ENCODE assay signal across 32 cellular contexts in genomic region chr6:41691426-41692079, GRCh38. TPM values are rescaled to one million over a fixed set of nuclear protein-coding genes. Genes with fewer than 3 reads are reported as not detected.
DNase-seq lines count a peak whose midpoint lies in the region; ATAC-seq, FAIRE-seq and TF ChIP-seq lines count a peak whose summit lies in the region.
"Had no signal": no experiment of that assay in that cellular context is flagged by ENCODE, and none has a peak within 500 bp of the region (broad histone marks: within the 10 kb centered on the region; RNA-seq: fewer than 3 reads in every experiment).

No MANE protein-coding gene starts in this region.

- TF ChIP-seq CTCF in activated B cell treated with CpG ODN at 0.5 μM for 24 hours (IDR thresholded peaks at IDR 0.05) (no peak), spleen (IDR thresholded peaks at IDR 0.05 in 8 of 11, conservative IDR thresholded peaks at IDR 0.05 in 3 of 11) (no peak)

- no peaks in the 10 kb centered on the region for H3K9me3 ChIP-seq in spleen
- H3K9me3 ChIP-seq: BLaER1 treated with 17β-estradiol and CSF1 and Interleukin-3, amounts not matched to agents 10 nM and 100 nM; heart right ventricle; testis; vagina had no signal

- CTCF ChIA-PET in activated B cell treated with CpG ODN at 0.5 μM for 24 hours (lab: Charles Lee): interaction anchor here (3.4 to 5.7 kb wide), 2 partner anchors 7 to 14 kb away, joined by 12 to 32 read pairs; no protein-coding TSS in a partner anchor

- POLR2A ChIA-PET in activated B cell treated with CpG ODN at 0.5 μM for 24 hours (lab: Charles Lee): interaction anchor here (1.3 to 6.4 kb wide), 2 partner anchors 14 to 42 kb away, joined by 4 to 58 read pairs; no protein-coding TSS in a partner anchor

- ATAC-seq in activated B cell treated with CpG ODN at 0.5 μM for 24 hours (ENCODE audit: low read depth): no peak
- ATAC-seq: activated CD8-positive, alpha-beta T cell treated with anti-CD3 and anti-CD28 coated beads, Interleukin-2, amount 10 ng/mL, durations not matched to agents 7 days and 5 days; heart right ventricle had no signal

- no peak overlapping the region for H3K4me3 ChIP-seq in spleen
- H3K4me3 ChIP-seq: BLaER1 treated with 17β-estradiol and CSF1 and Interleukin-3, amounts not matched to agents 10 nM and 100 nM; cardiac muscle cell; heart right ventricle; smooth muscle cell; testis; vagina had no signal

- no peak for TF ChIP-seq POLR2A in spleen (IDR thresholded peaks at IDR 0.05)

- H3K4me3 Mint-ChIP-seq in activated B cell treated with CpG ODN at 0.5 μM for 24 hours (no peak overlapping the region), immature natural killer cell (no peak overlapping the region)
- H3K4me3 Mint-ChIP-seq: activated CD8-positive, alpha-beta T cell treated with anti-CD3 and anti-CD28 coated beads, Interleukin-2, amount 10 ng/mL, durations not matched to agents 7 days and 5 days had no signal

- WGBS in spleen, 5 donors: 82 to 93% (median 87%) methylated on average over 8 of the region's 8 CpGs

- H3K36me3 ChIP-seq in spleen: peaks cover 0 to 66% (median 45%) of the 10 kb centered on the region in 6 donors
- H3K36me3 ChIP-seq: cardiac muscle cell had no signal

- peak; percentile 54 for DNase-seq in ELF-1 (ENCODE audit: low read depth, low spot score)
- no peak for DNase-seq in activated B cell treated with CpG ODN at 0.5 μM for 24 hours
- DNase-seq in immature natural killer cell: no peak
- peak; percentile 17 for DNase-seq in spleen
- DNase-seq in urothelium cell line (ENCODE audit: low spot score): no peak
- DNase-seq in activated CD4-positive, CD25-positive, alpha-beta regulatory T cell (lab: John Stamatoyannopoulos, UW): no peak
- DNase-seq in epidermal melanocyte (ENCODE audit: insufficient read length, low spot score): no peak
- DNase-seq in DMS53 (lab: John Stamatoyannopoulos, UW): no peak
- DNase-seq: activated CD4-positive, CD25-positive, alpha-beta regulatory T cell treated with anti-CD3 and anti-CD28 coated beads, Interleukin-2, amount 50 U/mL, for 72 hours; activated CD8-positive, alpha-beta T cell treated with anti-CD3 and anti-CD28 coated beads, Interleukin-2, amount 10 ng/mL, durations not matched to agents 7 days and 5 days; activated T-cell treated with anti-CD3 and anti-CD28 coated beads for 4 hours; amniotic stem cell; dermis blood vessel endothelial cell; EL; HCEC 1CT; heart right ventricle; naive B cell; NCI-H1092 treated with DMSO at 0.1 percent for 48 hours; NCI-H1930; NCI-H69; retina; T-helper 9 cell; testis had no signal

- H3K27me3 Mint-ChIP-seq in activated B cell treated with CpG ODN at 0.5 μM for 24 hours (no peaks in the 10 kb centered on the region), immature natural killer cell (ENCODE audit: low read depth in 3 of 3) (peaks cover 0 to 4% (median 1%) of the 10 kb centered on the region in 3 donors)
- H3K27me3 Mint-ChIP-seq: naive B cell had no signal

- intact Hi-C loops in activated B cell treated with CpG ODN at 0.5 μM for 24 hours (cut with micrococcal nuclease) (no loop called here), spleen (cut with DNase I; ENCODE audit: low total_unique reads) (no loop called here)

- H3K4me1 Mint-ChIP-seq in activated B cell treated with CpG ODN at 0.5 μM for 24 hours (peaks cover 39% of the 10 kb centered on the region), immature natural killer cell (peaks cover 7 to 32% of the 10 kb centered on the region in 2 donors)

- peak overlapping the region; percentile 75 for H3K27ac Mint-ChIP-seq in activated B cell treated with CpG ODN at 0.5 μM for 24 hours
- H3K27ac Mint-ChIP-seq in immature natural killer cell: peak overlapping the region in 4 of 6 donors; percentile 7 to 55 (median 33)
- H3K27ac Mint-ChIP-seq: activated CD8-positive, alpha-beta T cell treated with anti-CD3 and anti-CD28 coated beads, Interleukin-2, amount 10 ng/mL, durations not matched to agents 7 days and 5 days had no signal

- H3K27ac ChIP-seq in spleen: no peak overlapping the region
- H3K27ac ChIP-seq: cardiac muscle cell, epithelial cell of prostate, heart right ventricle, HL-60, testis, vagina had no signal

- H3K9me3 Mint-ChIP-seq in activated B cell treated with CpG ODN at 0.5 μM for 24 hours (no peaks in the 10 kb centered on the region), immature natural killer cell (no peaks in the 10 kb centered on the region)
- H3K9me3 Mint-ChIP-seq: naive B cell had no signal

- peaks cover 0 to 39% (median 14%) of the 10 kb centered on the region in 6 donors for H3K4me1 ChIP-seq in spleen
- H3K4me1 ChIP-seq: testis had no signal

- FAIRE-seq in urothelium cell line (lab: Jason Lieb, UNC): no peak
- FAIRE-seq: D721Med, GM19239 had no signal

- H3K36me3 Mint-ChIP-seq in activated B cell treated with CpG ODN at 0.5 μM for 24 hours (ENCODE audit: low read depth) (peaks cover 68% of the 10 kb centered on the region), immature natural killer cell (peaks cover 0 to 10% (median 0%) of the 10 kb centered on the region in 3 donors)

- H3K27me3 ChIP-seq in spleen (replicated peaks in 1 of 7): no peaks in the 10 kb centered on the region
- H3K27me3 ChIP-seq: BLaER1 treated with 17β-estradiol and CSF1 and Interleukin-3, amounts not matched to agents 10 nM and 100 nM; cardiac muscle cell; heart right ventricle; testis; vagina had no signal

RNA-seq across cellular contexts. Expression of gene TFEB, which starts 43.9 kb away (rescaled TPM):
- total RNA-seq in activated B cell treated with CpG ODN at 0.5 μM for 24 hours (203 and 205 TPM in 2 replicates), spleen (10 to 100 TPM; 55.9 to 80.8 (median 75.3) TPM)
- polyA plus RNA-seq in immature natural killer cell (10 to 100 TPM; 18.9 to 62.3 (median 23.9) TPM), spleen (100 to 1,000 TPM in 1 of 3 donors, 10 to 100 TPM in 2; 83.5 to 150 (median 97.4) TPM)

RNA-seq across cellular contexts. Expression of gene MDFI, which starts 53.3 kb away (rescaled TPM):
- total RNA-seq in activated B cell treated with CpG ODN at 0.5 μM for 24 hours: not detected in 2 replicates
- not detected for polyA plus RNA-seq in immature natural killer cell
- total RNA-seq in spleen: under 1 TPM in 2 of 7 donors, not detected in 5; 0.47 to 0.82 TPM
- polyA plus RNA-seq in spleen: under 1 TPM; 0.28 to 0.68 (median 0.35) TPM
- total RNA-seq: activated CD8-positive, alpha-beta T cell treated with anti-CD3 and anti-CD28 coated beads, Interleukin-2, amount 10 ng/mL, durations not matched to agents 7 days and 5 days had no signal

RNA-seq across cellular contexts. Expression of gene PGC, which starts 55.6 kb away (rescaled TPM):
- total RNA-seq in activated B cell treated with CpG ODN at 0.5 μM for 24 hours (not detected in 2 replicates), spleen (not detected)
- polyA plus RNA-seq in immature natural killer cell (not detected), spleen (under 1 TPM; 0.26 to 0.74 (median 0.48) TPM)
- total RNA-seq: activated CD8-positive, alpha-beta T cell treated with anti-CD3 and anti-CD28 coated beads, Interleukin-2, amount 10 ng/mL, durations not matched to agents 7 days and 5 days; cardiac muscle cell; dermis blood vessel endothelial cell; heart right ventricle; omental fat pad; smooth muscle cell had no signal
- polyA plus RNA-seq: smooth muscle cell had no signal

Comparison
In these comparisons a context has a peak if more than half of its experiments do, and no peak if none do; other contexts are left out.
1. DNase-seq: peak in ELF-1 (single experiment) and spleen (single experiment); none in activated B cell treated with CpG ODN at 0.5 μM for 24 hours (single experiment), immature natural killer cell (0 of 3), urothelium cell line (single experiment), activated CD4-positive, CD25-positive, alpha-beta regulatory T cell (0 of 4), epidermal melanocyte (single experiment) and DMS53 (single experiment).